8 cellular contexts compared by ENCODE assay signal in the genomic region with DNA sequence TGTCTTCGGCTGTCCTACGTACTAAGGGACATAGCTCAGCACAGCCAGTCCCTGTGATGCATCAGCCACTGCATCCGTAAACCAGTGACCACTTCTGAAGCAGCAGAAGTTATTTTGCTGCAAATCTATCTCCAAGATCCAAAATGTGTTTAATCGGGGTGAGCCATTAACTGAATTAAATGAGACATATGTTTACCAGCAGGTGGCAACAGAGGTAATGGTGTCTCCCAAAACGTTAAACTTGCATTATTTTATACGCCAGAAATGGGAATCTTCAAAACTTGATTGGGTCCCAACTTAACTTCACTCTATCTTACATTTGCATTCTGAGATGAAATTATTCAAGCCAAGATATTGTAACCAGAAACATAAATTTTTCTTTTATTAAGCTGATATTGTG.
A peak's percentile ranks its signal among the peaks of the same experiment; 100 is the strongest.
DNase-seq lines count a peak whose midpoint lies in the region; ATAC-seq, FAIRE-seq and TF ChIP-seq lines count a peak whose summit lies in the region.

No MANE protein-coding gene starts in this region.

- H3K4me1 ChIP-seq in Caco-2 (no peaks in the 10 kb centered on the region), K562 (replicated peaks in 1 of 2; ENCODE audit: control insufficient read depth in 2 of 2, insufficient read depth in 2 of 2, low read length in 2 of 2) (no peaks in the 10 kb centered on the region), mesenchymal stem cell (ENCODE audit: control insufficient read depth, insufficient read depth, low read depth, low read length) (peaks cover 7% of the 10 kb centered on the region)

- H3K4me2 ChIP-seq in K562 (ENCODE audit: insufficient read depth, low read length) = no peak overlapping the region
- no peak overlapping the region for H3K4me2 ChIP-seq in mesenchymal stem cell (ENCODE audit: low read length, poor library complexity, severe bottlenecking)

- peak; percentile 36 for FAIRE-seq in HTR-8/SVneo (lab: Jason Lieb, UNC)
- no peak for FAIRE-seq in K562 (lab: Jason Lieb, UNC)

- H3K9me3 ChIP-seq in Caco-2 (no peaks in the 10 kb centered on the region), K562 (replicated peaks; ENCODE audit: control insufficient read depth, insufficient read depth, low read depth, low read length) (no peaks in the 10 kb centered on the region), mesenchymal stem cell (ENCODE audit: control insufficient read depth, low read length) (peaks cover 5% of the 10 kb centered on the region)

- peak overlapping the region in 1 of 2 experiments; percentile 76 for H3K18ac ChIP-seq in mesenchymal stem cell (ENCODE audit: low read depth in 1 of 2, low read length in 2 of 2)

- H3K14ac ChIP-seq in mesenchymal stem cell (ENCODE audit: low read length in 2 of 2) = peak overlapping the region in 1 of 2 experiments; percentile 71

- H2BK15ac ChIP-seq in mesenchymal stem cell (ENCODE audit: low read depth, poor library complexity, severe bottlenecking) = no peak overlapping the region

- H2AFZ ChIP-seq in K562 (ENCODE audit: low read depth, low read length) (no peak overlapping the region), mesenchymal stem cell (ENCODE audit: low read depth, low read length) (peak overlapping the region; percentile 27)

- POLR2A ChIA-PET in Caco-2 (lab: Charles Lee) (no interaction called here), K562 (lab: Yijun Ruan, JAX) (interaction anchor here (0.7 kb wide), 1 partner anchor 44 kb away, joined by 3 read pairs; no protein-coding TSS in a partner anchor)

- no peak overlapping the region for H3K27ac ChIP-seq in K562 (ENCODE audit: extremely low read depth, low read depth, low read length)
- no peak overlapping the region for H3K27ac ChIP-seq in mesenchymal stem cell (ENCODE audit: low read length, poor library complexity, severe bottlenecking)

- no peak for TF ChIP-seq POLR2A in K562 (conservative IDR thresholded peaks at IDR 0.05)

- peak overlapping the region; percentile 55 for H2AK5ac ChIP-seq in mesenchymal stem cell (ENCODE audit: low read length, severe bottlenecking)

- H3K9me3 Mint-ChIP-seq in Caco-2 (ENCODE audit: unreplicated experiment) = no peaks in the 10 kb centered on the region
- peaks cover 6% of the 10 kb centered on the region for H3K9me3 Mint-ChIP-seq in activated naive CD8-positive, alpha-beta T cell treated with anti-CD3 and anti-CD28 coated beads, Interleukin-2, amount 50 U/mL, for 24 hours
- H3K9me3 Mint-ChIP-seq in stimulated activated naive B cell treated with anti-CD40 and anti-IgM and Interleukin-4, amounts not matched to agents 10 μg/mL and 1 μg/mL and 100 μg/mL, for 72 hours = peaks cover 0 to 2% of the 10 kb centered on the region in 2 donors

- WGBS in K562 (ENCODE audit: insufficient coverage, low coverage, missing lambda C conversion rate) = 4% methylated on average over 6 of the region's 6 CpGs
- WGBS in mesenchymal stem cell = 74% methylated on average over 6 of the region's 6 CpGs

- no peaks in the 10 kb centered on the region for H3K36me3 ChIP-seq in Caco-2 (ENCODE audit: control insufficient read depth, insufficient read depth, low read length)
- no peaks in the 10 kb centered on the region for H3K36me3 ChIP-seq in K562 (ENCODE audit: control insufficient read depth, insufficient read depth, low read length)
- H3K36me3 ChIP-seq in mesenchymal stem cell (ENCODE audit: control insufficient read depth in 1 of 2, insufficient read depth in 2 of 2, low read depth in 1 of 2, low read length in 2 of 2) = no peaks in the 10 kb centered on the region

- H3K79me1 ChIP-seq in mesenchymal stem cell (replicated peaks; ENCODE audit: low read length, poor library complexity, severe bottlenecking) = no peaks in the 10 kb centered on the region

- no peak overlapping the region for H3K4me3 ChIP-seq in Caco-2 (ENCODE audit: low read depth, low read length)
- H3K4me3 ChIP-seq in K562 = no peak overlapping the region
- no peak overlapping the region for H3K4me3 ChIP-seq in mesenchymal stem cell (ENCODE audit: insufficient read depth in 1 of 2, low read depth in 1 of 2, low read length in 2 of 2)

- H3K4me1 Mint-ChIP-seq in Caco-2 (ENCODE audit: low read depth, unreplicated experiment) = no peaks in the 10 kb centered on the region
- H3K4me1 Mint-ChIP-seq in activated naive CD8-positive, alpha-beta T cell treated with anti-CD3 and anti-CD28 coated beads, Interleukin-2, amount 50 U/mL, for 24 hours = no peaks in the 10 kb centered on the region
- peaks cover 2 to 3% of the 10 kb centered on the region in 2 donors for H3K4me1 Mint-ChIP-seq in stimulated activated naive B cell treated with anti-CD40 and anti-IgM and Interleukin-4, amounts not matched to agents 10 μg/mL and 1 μg/mL and 100 μg/mL, for 72 hours

- BruUV-seq in Caco-2 (replicated peaks; lab: Mats Ljungman, UMichigan) = no TSS peak
- BruUV-seq in K562 (replicated peaks; lab: Mats Ljungman, UMichigan) = no TSS peak

- H4K20me1 ChIP-seq in K562 (replicated peaks; ENCODE audit: control insufficient read depth, insufficient read depth, low read length) = no peaks in the 10 kb centered on the region

- H3K4me3 Mint-ChIP-seq in Caco-2 (ENCODE audit: unreplicated experiment) = no peak overlapping the region
- H3K4me3 Mint-ChIP-seq in activated naive CD8-positive, alpha-beta T cell treated with anti-CD3 and anti-CD28 coated beads, Interleukin-2, amount 50 U/mL, for 24 hours = no peak overlapping the region
- H3K4me3 Mint-ChIP-seq in stimulated activated naive B cell treated with anti-CD40 and anti-IgM and Interleukin-4, amounts not matched to agents 10 μg/mL and 1 μg/mL and 100 μg/mL, for 72 hours = no peak overlapping the region

- CTCF ChIA-PET in Caco-2 (lab: Charles Lee) = interaction anchor here (1.4 to 2.7 kb wide), 2 partner anchors 152 kb away, joined by 8 to 9 read pairs; no protein-coding TSS in a partner anchor
- CTCF ChIA-PET in K562 (lab: Yijun Ruan, JAX; ENCODE audit: low intra/inter-chr PET ratio) = interaction anchor here (0.7 to 1.5 kb wide), 3 partner anchors 85 to 152 kb away, joined by 3 to 8 read pairs (median 7); no protein-coding TSS in a partner anchor

- H2BK5ac ChIP-seq in mesenchymal stem cell (ENCODE audit: low read depth, low read length, poor library complexity, severe bottlenecking) = no peak overlapping the region

- H2BK120ac ChIP-seq in mesenchymal stem cell (ENCODE audit: low read depth, low read length) = no peak overlapping the region

- ATAC-seq in K562 (no peak), HG02981 (IDR thresholded peaks at IDR 0.05; ENCODE audit: unreplicated experiment) (no peak)
- no peak for ATAC-seq in activated naive CD8-positive, alpha-beta T cell treated with anti-CD3 and anti-CD28 coated beads, Interleukin-2, amount 50 U/mL, for 24 hours
- no peak for ATAC-seq in stimulated activated naive B cell treated with anti-CD40 and anti-IgM and Interleukin-4, amounts not matched to agents 10 μg/mL and 1 μg/mL and 100 μg/mL, for 72 hours (replicated peaks)

- no peak overlapping the region for H4K8ac ChIP-seq in mesenchymal stem cell (ENCODE audit: low read length)

- H3K9me1 ChIP-seq in K562 (ENCODE audit: control insufficient read depth, insufficient read depth, low read length) = no peaks in the 10 kb centered on the region

- H2BK12ac ChIP-seq in mesenchymal stem cell (ENCODE audit: low read length in 2 of 2) = peak overlapping the region; percentile 28 to 94

- H4K91ac ChIP-seq in mesenchymal stem cell (ENCODE audit: low read length) = no peak overlapping the region

- H3K36me3 Mint-ChIP-seq in Caco-2 (ENCODE audit: insufficient read depth, unreplicated experiment) = no peaks in the 10 kb centered on the region
- no peaks in the 10 kb centered on the region for H3K36me3 Mint-ChIP-seq in activated naive CD8-positive, alpha-beta T cell treated with anti-CD3 and anti-CD28 coated beads, Interleukin-2, amount 50 U/mL, for 24 hours (ENCODE audit: low read depth)
- peaks cover 0 to 1% of the 10 kb centered on the region in 2 donors for H3K36me3 Mint-ChIP-seq in stimulated activated naive B cell treated with anti-CD40 and anti-IgM and Interleukin-4, amounts not matched to agents 10 μg/mL and 1 μg/mL and 100 μg/mL, for 72 hours

- H3K23ac ChIP-seq in mesenchymal stem cell (ENCODE audit: low read length in 2 of 2) = peak overlapping the region in 1 of 2 experiments; percentile 80

- TF ChIP-seq RAD21 in K562 (CRISPR knock-in tag; conservative IDR thresholded peaks at IDR 0.05 in 1 of 2, IDR thresholded peaks at IDR 0.05 in 1 of 2) = peak; percentile 42 to 56

- H3K79me2 ChIP-seq in K562 (ENCODE audit: control insufficient read depth, insufficient read depth, low read length) = no peaks in the 10 kb centered on the region

- H3K27me3 ChIP-seq in Caco-2 (replicated peaks; ENCODE audit: control insufficient read depth, insufficient read depth, low read length) = no peaks in the 10 kb centered on the region
- H3K27me3 ChIP-seq in K562 (ENCODE audit: control insufficient read depth in 2 of 2, insufficient read depth in 2 of 2, low read length in 2 of 2) = no peaks in the 10 kb centered on the region; a peak in 1 of 5 replicates
- no peaks in the 10 kb centered on the region for H3K27me3 ChIP-seq in mesenchymal stem cell (ENCODE audit: control insufficient read depth in 1 of 2, insufficient read depth in 1 of 2, low read length in 2 of 2)

- peak overlapping the region; percentile 69 to 76 for H3K4ac ChIP-seq in mesenchymal stem cell (ENCODE audit: low read depth in 1 of 2, low read length in 2 of 2)

- H3K27me3 Mint-ChIP-seq in Caco-2 (ENCODE audit: insufficient read depth, unreplicated experiment) = peaks cover 4% of the 10 kb centered on the region
- no peaks in the 10 kb centered on the region for H3K27me3 Mint-ChIP-seq in activated naive CD8-positive, alpha-beta T cell treated with anti-CD3 and anti-CD28 coated beads, Interleukin-2, amount 50 U/mL, for 24 hours
- H3K27me3 Mint-ChIP-seq in stimulated activated naive B cell treated with anti-CD40 and anti-IgM and Interleukin-4, amounts not matched to agents 10 μg/mL and 1 μg/mL and 100 μg/mL, for 72 hours = no peaks in the 10 kb centered on the region

- intact Hi-C loops in Caco-2 (cut with micrococcal nuclease; ENCODE audit: unreplicated experiment) (loop anchor here (1.0 to 10.0 kb wide), 2 partner anchors 152 to 489 kb away; no protein-coding TSS in a partner anchor), K562 (cut with micrococcal nuclease) (loop anchor here (1.0 kb wide), 1 partner anchor 152 kb away; no protein-coding TSS in a partner anchor)

- H3K9ac ChIP-seq in K562 (ENCODE audit: insufficient read depth in 1 of 2, low read depth in 2 of 2, low read length in 2 of 2) (no peak overlapping the region), mesenchymal stem cell (ENCODE audit: low read length) (no peak overlapping the region)

- no peak for DNase-seq in Caco-2
- DNase-seq in HTR-8/SVneo (ENCODE audit: insufficient read length, low spot score) = peak; percentile 21
- peak in 2 of 4 experiments; percentile 5 for DNase-seq in K562 (ENCODE audit: extremely low read depth in 1 of 4, low spot score in 3 of 4)
- DNase-seq in mesenchymal stem cell = peak; percentile 40
- DNase-seq in activated naive CD8-positive, alpha-beta T cell treated with anti-CD3 and anti-CD28 coated beads, Interleukin-2, amount 50 U/mL, for 24 hours = no peak
- DNase-seq in stimulated activated naive B cell treated with anti-CD40 and anti-IgM and Interleukin-4, amounts not matched to agents 10 μg/mL and 1 μg/mL and 100 μg/mL, for 72 hours = no peak
- DNase-seq in stimulated activated CD4-positive, alpha-beta T cell treated with anti-CD3 and anti-CD28 coated beads, Interleukin-15, amount 100 ng/mL, for 24 hours = no peak

- in situ Hi-C loops in K562 (cut with MboI) = no loop called here

- no peak overlapping the region for H3K27ac Mint-ChIP-seq in Caco-2 (ENCODE audit: unreplicated experiment)
- no peak overlapping the region for H3K27ac Mint-ChIP-seq in activated naive CD8-positive, alpha-beta T cell treated with anti-CD3 and anti-CD28 coated beads, Interleukin-2, amount 50 U/mL, for 24 hours
- H3K27ac Mint-ChIP-seq in stimulated activated naive B cell treated with anti-CD40 and anti-IgM and Interleukin-4, amounts not matched to agents 10 μg/mL and 1 μg/mL and 100 μg/mL, for 72 hours = no peak overlapping the region

- TF ChIP-seq EP300 in K562 (IDR thresholded peaks at IDR 0.05; ENCODE audit: low read length) = no peak

- TF ChIP-seq CTCF in Caco-2 (IDR thresholded peaks at IDR 0.05; ENCODE audit: insufficient read depth in 1 of 2, low read depth in 1 of 2, low read length in 1 of 2, severe bottlenecking in 1 of 2, unreplicated experiment in 1 of 2) = peak; percentile 32 to 45
- TF ChIP-seq CTCF in K562 (IDR thresholded peaks at IDR 0.05 in 2 of 3, conservative IDR thresholded peaks at IDR 0.05 in 1 of 3; ENCODE audit: insufficient read depth in 2 of 3, low read depth in 1 of 3, low read length in 3 of 3) = peak; percentile 19 to 34 (median 22); a peak in 3 of 6 replicates

Comparison
In these comparisons a context has a peak if more than half of its experiments do, and no peak if none do; other contexts are left out.
1. DNase-seq: peak in HTR-8/SVneo (single experiment) and mesenchymal stem cell (single experiment); none in Caco-2 (0 of 2), activated naive CD8-positive, alpha-beta T cell treated with anti-CD3 and anti-CD28 coated beads, Interleukin-2, amount 50 U/mL, for 24 hours (single experiment), stimulated activated naive B cell treated with anti-CD40 and anti-IgM and Interleukin-4, amounts not matched to agents 10 μg/mL and 1 μg/mL and 100 μg/mL, for 72 hours (single experiment) and stimulated activated CD4-positive, alpha-beta T cell treated with anti-CD3 and anti-CD28 coated beads, Interleukin-15, amount 100 ng/mL, for 24 hours (single experiment).